ENCODE assay signal across 1 cellular context in genomic region chrX:375181-376036, GRCh38.
TF ChIP-seq lines count a peak whose summit lies in the region.

No MANE protein-coding gene starts in this region.

TF ChIP-seq in H1, 55 proteins besides CTCF, POLR2A, EP300 and RAD21:
- TF ChIP-seq GABPA (IDR thresholded peaks at IDR 0.05; ENCODE audit: borderline replicate concordance, insufficient read depth, low read length) (no peak), ATF3 (IDR thresholded peaks at IDR 0.05; ENCODE audit: insufficient read depth, low read depth, low read length) (no peak), KDM5A (IDR thresholded peaks at IDR 0.05; ENCODE audit: low read length) (no peak), NANOG (IDR thresholded peaks at IDR 0.05; ENCODE audit: insufficient read depth, low read depth, low read length, poor library complexity, severe bottlenecking) (no peak), KDM1A (IDR thresholded peaks at IDR 0.05; ENCODE audit: borderline replicate concordance, low read length) (no peak), SIX5 (IDR thresholded peaks at IDR 0.05; ENCODE audit: low read depth, low read length) (no peak), EGR1 (IDR thresholded peaks at IDR 0.05; ENCODE audit: borderline replicate concordance, low read depth, low read length) (no peak), GTF2F1 (IDR thresholded peaks at IDR 0.05; ENCODE audit: borderline replicate concordance, low read depth, low read length) (no peak), BCL11A (IDR thresholded peaks at IDR 0.05; ENCODE audit: low read depth in 2 of 2, low read length in 2 of 2) (no peak), HDAC6 (IDR thresholded peaks at IDR 0.05; ENCODE audit: low read depth, low read length) (no peak), BRCA1 (IDR thresholded peaks at IDR 0.05; ENCODE audit: low read depth, low read length) (no peak), CTBP2 (IDR thresholded peaks at IDR 0.05; ENCODE audit: borderline replicate concordance, insufficient read depth, insufficient read length, low read length) (no peak), SP2 (IDR thresholded peaks at IDR 0.05; ENCODE audit: low read length) (no peak), ZNF274 (IDR thresholded peaks at IDR 0.05; ENCODE audit: borderline replicate concordance, extremely low read depth, low read length) (no peak), TAF7 (optimal IDR thresholded peaks at IDR 0.05; ENCODE audit: borderline replicate concordance, low read depth, low read length) (no peak), ATF2 (IDR thresholded peaks at IDR 0.05; ENCODE audit: low read length) (no peak), SRF (IDR thresholded peaks at IDR 0.05; ENCODE audit: low read depth, low read length) (no peak)
